ENCODE assay signal across 5 cellular contexts in genomic region chr2:111777155-111777554, GRCh38.
A peak's percentile ranks its signal among the peaks of the same experiment; 100 is the strongest.
DNase-seq lines count a peak whose midpoint lies in the region; ATAC-seq, FAIRE-seq and TF ChIP-seq lines count a peak whose summit lies in the region.
"Not testable (repeated sequence)": the region's sequence is repeated elsewhere in the genome, so short reads cannot be mapped to it uniquely, and the experiment has no call there.

No MANE protein-coding gene starts in this region.

- H3K27ac Mint-ChIP-seq in endothelial cell (ENCODE audit: unreplicated experiment), result peak overlapping the region; percentile 72
- H3K27ac Mint-ChIP-seq in nephron progenitor cell, result peak overlapping the region; percentile 84

- H3K36me3 ChIP-seq in gastrocnemius medialis, result not testable (repeated sequence)

- not testable (repeated sequence) for TF ChIP-seq CTCF in endothelial cell (IDR thresholded peaks at IDR 0.05; ENCODE audit: unreplicated experiment); nephron progenitor cell (IDR thresholded peaks at IDR 0.05); gastrocnemius medialis (IDR thresholded peaks at IDR 0.05 in 4 of 5, conservative IDR thresholded peaks at IDR 0.05 in 1 of 5)

- in situ Hi-C loops in gastrocnemius medialis (cut with MboI; ENCODE audit: low sequenced_read_pairs in 4 of 4), result not testable (repeated sequence)

- H3K4me3 ChIP-seq in gastrocnemius medialis, result not testable (repeated sequence)

- H3K9me3 Mint-ChIP-seq in endothelial cell (ENCODE audit: unreplicated experiment); nephron progenitor cell: not testable (repeated sequence)

- not testable (repeated sequence) for H3K4me3 Mint-ChIP-seq in endothelial cell (ENCODE audit: unreplicated experiment); nephron progenitor cell

- H3K4me1 ChIP-seq in gastrocnemius medialis, result not testable (repeated sequence)

- not testable (repeated sequence) for H3K9me3 ChIP-seq in gastrocnemius medialis

- not testable (repeated sequence) for H3K36me3 Mint-ChIP-seq in endothelial cell (ENCODE audit: low read depth, unreplicated experiment)
- peaks cover 14% of the 10 kb centered on the region for H3K36me3 Mint-ChIP-seq in nephron progenitor cell (ENCODE audit: low read depth)

- not testable (repeated sequence) for H3K27me3 Mint-ChIP-seq in endothelial cell (ENCODE audit: unreplicated experiment); nephron progenitor cell (ENCODE audit: low read depth, poor library complexity)

- TF ChIP-seq POLR2A in gastrocnemius medialis (IDR thresholded peaks at IDR 0.05), result not testable (repeated sequence)

- not testable (repeated sequence) for H3K27me3 ChIP-seq in gastrocnemius medialis

- intact Hi-C loops in left ventricle myocardium superior (cut with micrococcal nuclease); gastrocnemius medialis (cut with DNase I; ENCODE audit: low total_unique reads): not testable (repeated sequence)

- not testable (repeated sequence) for H3K4me1 Mint-ChIP-seq in endothelial cell (ENCODE audit: unreplicated experiment); nephron progenitor cell

- DNase-seq in endothelial cell (ENCODE audit: low spot score); left ventricle myocardium superior; urothelium cell line (ENCODE audit: low spot score): not testable (repeated sequence)
- peak; percentile 12 for DNase-seq in nephron progenitor cell
- DNase-seq in gastrocnemius medialis, result peak in 1 of 2 donors; percentile 33

- ATAC-seq in left ventricle myocardium superior, result peak; percentile 27
- peak in 1 of 2 donors; percentile 58 for ATAC-seq in gastrocnemius medialis

- H3K27ac ChIP-seq in gastrocnemius medialis, result peak overlapping the region; percentile 53 to 70 (median 66)

- FAIRE-seq in urothelium cell line (lab: Jason Lieb, UNC), result peak; percentile 63
